In the genomic region with DNA sequence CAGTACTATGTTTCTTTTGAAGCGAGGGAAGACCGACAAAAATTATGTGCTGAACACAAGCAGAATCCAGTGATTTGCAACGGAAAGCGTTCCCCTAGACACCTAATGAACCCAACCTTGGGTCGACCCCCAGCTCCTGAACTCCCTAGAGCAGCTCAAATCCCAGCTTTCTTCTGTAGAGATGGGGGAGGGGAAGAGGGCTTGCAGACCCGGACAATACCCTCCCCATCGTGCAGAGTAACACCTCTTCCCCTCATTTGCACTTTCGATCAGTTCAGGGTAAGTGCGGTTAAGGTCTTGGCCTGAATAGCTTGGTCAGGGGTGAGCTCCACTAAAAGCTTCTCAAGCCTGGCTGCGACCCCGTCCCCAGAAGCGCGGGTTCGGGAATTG, we compare ENCODE assay signal across 8 cellular contexts. TPM values are rescaled to one million over a fixed set of nuclear protein-coding genes. Genes with fewer than 3 reads are reported as not detected.
DNase-seq lines count a peak whose midpoint lies in the region; ATAC-seq and TF ChIP-seq lines count a peak whose summit lies in the region.

No MANE protein-coding gene starts in this region.

- H3K27ac Mint-ChIP-seq in GM23338, result 0 out of 2 replicates have a peak overlapping the region, but pooled peaks have one; percentile 79

- H3K9me3 Mint-ChIP-seq in GM23338, result no peaks in the 10 kb centered on the region

- H3K9me3 ChIP-seq in DND-41 (ENCODE audit: insufficient read depth, low read length, severe bottlenecking) (no peaks in the 10 kb centered on the region), esophagus squamous epithelium (no peaks in the 10 kb centered on the region)

- H3K4me3 Mint-ChIP-seq in GM23338, result peak overlapping the region; percentile 95

- H4K20me1 ChIP-seq in DND-41 (ENCODE audit: insufficient read depth, low read length) (no peaks in the 10 kb centered on the region), GM23338 (replicated peaks; ENCODE audit: insufficient read depth) (no peaks in the 10 kb centered on the region)

- H3K27me3 ChIP-seq in DND-41 (ENCODE audit: insufficient read depth, low read length, poor library complexity), result no peaks in the 10 kb centered on the region
- H3K27me3 ChIP-seq in GM23338 (ENCODE audit: insufficient read depth), result 0 out of 2 replicates have a peak, but pooled peaks cover 6% of the 10 kb centered on the region
- peaks cover 0 to 7% (median 0%) of the 10 kb centered on the region in 4 donors for H3K27me3 ChIP-seq in esophagus squamous epithelium

- peak overlapping the region; percentile 84 for H3K27ac ChIP-seq in DND-41 (ENCODE audit: low read length)
- no peak overlapping the region for H3K27ac ChIP-seq in GM23338 (ENCODE audit: low read depth)
- H3K27ac ChIP-seq in esophagus squamous epithelium, result peak overlapping the region; percentile 80 to 92 (median 88)

- in situ Hi-C loops in GM13977 (cut with MboI; ENCODE audit: low pct_unique_long_range_greater_than_20kb, low sequenced_read_pairs, unreplicated experiment), result loop anchor here (10.0 kb wide), 1 partner anchor 342 kb away; no protein-coding TSS in a partner anchor

- H2AFZ ChIP-seq in DND-41 (ENCODE audit: low read depth, low read length) (peak overlapping the region; percentile 99), GM23338 (peak overlapping the region; percentile 94)

- TF ChIP-seq CTCF in DND-41 (IDR thresholded peaks at IDR 0.05; ENCODE audit: borderline replicate concordance, extremely low read depth, low read length, poor library complexity, severe bottlenecking) (no peak), GM23338 (conservative IDR thresholded peaks at IDR 0.05; ENCODE audit: low read depth in 2 of 2) (no peak), esophagus squamous epithelium (IDR thresholded peaks at IDR 0.05) (no peak), omental fat pad (IDR thresholded peaks at IDR 0.05) (no peak), GM13977 (IDR thresholded peaks at IDR 0.05; ENCODE audit: extremely low read depth, insufficient read depth, missing control alignments) (no peak)

- peaks cover 10% of the 10 kb centered on the region for H3K79me2 ChIP-seq in DND-41 (ENCODE audit: insufficient read depth, low read length)
- no peaks in the 10 kb centered on the region for H3K79me2 ChIP-seq in GM23338 (replicated peaks; ENCODE audit: insufficient read depth)

- no peak for TF ChIP-seq POLR2A in esophagus squamous epithelium (IDR thresholded peaks at IDR 0.05)

- peaks cover 2% of the 10 kb centered on the region for H3K27me3 Mint-ChIP-seq in GM23338 (ENCODE audit: insufficient read depth, low read depth, poor library complexity)

- peaks cover 2% of the 10 kb centered on the region; the same call in 1 of the 3 replicates for H3K4me1 Mint-ChIP-seq in GM23338

- peak; percentile 16; the same call in 2 of the 3 replicates for ATAC-seq in DND-41 (ENCODE audit: insufficient read depth, low read depth)
- peak; percentile 60 for ATAC-seq in GM23338
- peak; percentile 11 for ATAC-seq in omental fat pad (ENCODE audit: low FRiP score)

- H3K4me1 ChIP-seq in DND-41 (ENCODE audit: insufficient read depth, low read length) (peaks cover 30% of the 10 kb centered on the region), GM23338 (ENCODE audit: insufficient read depth) (0 out of 2 replicates have a peak, but pooled peaks cover 6% of the 10 kb centered on the region), esophagus squamous epithelium (peaks cover 0 to 22% (median 5%) of the 10 kb centered on the region in 3 donors)

- peak overlapping the region; percentile 65 for H3K9ac ChIP-seq in DND-41 (ENCODE audit: low read depth, low read length)

- no peak for DNase-seq in DND-41
- DNase-seq in GM23338 (ENCODE audit: low spot score), result peak; percentile 42
- peak; percentile 2 for DNase-seq in RKO (ENCODE audit: low spot score)
- DNase-seq in esophagus squamous epithelium (lab: John Stamatoyannopoulos, UW), result no peak
- DNase-seq in omental fat pad (ENCODE audit: low spot score), result no peak
- DNase-seq in HCEC 1CT, result no peak
- DNase-seq in GM13977 (ENCODE audit: low spot score), result no peak
- DNase-seq in COLO829 (ENCODE audit: low spot score), result no peak

- H3K4me3 ChIP-seq in DND-41 (ENCODE audit: low read depth in 1 of 2, low read length in 2 of 2) (peak overlapping the region; percentile 53 to 94), GM23338 (peak overlapping the region; percentile 85), esophagus squamous epithelium (peak overlapping the region; percentile 63 to 93 (median 82))

- intact Hi-C loops in esophagus squamous epithelium (cut with DNase I), result no loop called here

- no peaks in the 10 kb centered on the region for H3K9me2 ChIP-seq in GM23338 (ENCODE audit: insufficient read depth)

- H3F3A ChIP-seq in GM23338 (replicated peaks; ENCODE audit: low read depth), result no peaks in the 10 kb centered on the region

- H3K36me3 ChIP-seq in DND-41 (ENCODE audit: insufficient read depth, low read length), result peaks cover 5% of the 10 kb centered on the region; the same call in 1 of the 2 replicates
- H3K36me3 ChIP-seq in GM23338 (ENCODE audit: insufficient read depth), result no peaks in the 10 kb centered on the region
- H3K36me3 ChIP-seq in esophagus squamous epithelium, result no peaks in the 10 kb centered on the region

- H3K4me2 ChIP-seq in DND-41 (ENCODE audit: insufficient read depth, low read length) (peak overlapping the region; percentile 96), GM23338 (peak overlapping the region; percentile 89)

- H3K36me3 Mint-ChIP-seq in GM23338 (ENCODE audit: low read depth), result no peaks in the 10 kb centered on the region; the same call in 2 of the 3 replicates

- WGBS in esophagus squamous epithelium, 2 donors, result 3 to 11% methylated on average over 5 to 9 of the region's 14 CpGs

TF ChIP-seq in GM23338, 12 proteins besides CTCF, POLR2A, EP300 and RAD21:
- TF ChIP-seq EZH2 (IDR thresholded peaks at IDR 0.05; ENCODE audit: low read depth, unreplicated experiment), result no peak
- TF ChIP-seq, protein P1, sequence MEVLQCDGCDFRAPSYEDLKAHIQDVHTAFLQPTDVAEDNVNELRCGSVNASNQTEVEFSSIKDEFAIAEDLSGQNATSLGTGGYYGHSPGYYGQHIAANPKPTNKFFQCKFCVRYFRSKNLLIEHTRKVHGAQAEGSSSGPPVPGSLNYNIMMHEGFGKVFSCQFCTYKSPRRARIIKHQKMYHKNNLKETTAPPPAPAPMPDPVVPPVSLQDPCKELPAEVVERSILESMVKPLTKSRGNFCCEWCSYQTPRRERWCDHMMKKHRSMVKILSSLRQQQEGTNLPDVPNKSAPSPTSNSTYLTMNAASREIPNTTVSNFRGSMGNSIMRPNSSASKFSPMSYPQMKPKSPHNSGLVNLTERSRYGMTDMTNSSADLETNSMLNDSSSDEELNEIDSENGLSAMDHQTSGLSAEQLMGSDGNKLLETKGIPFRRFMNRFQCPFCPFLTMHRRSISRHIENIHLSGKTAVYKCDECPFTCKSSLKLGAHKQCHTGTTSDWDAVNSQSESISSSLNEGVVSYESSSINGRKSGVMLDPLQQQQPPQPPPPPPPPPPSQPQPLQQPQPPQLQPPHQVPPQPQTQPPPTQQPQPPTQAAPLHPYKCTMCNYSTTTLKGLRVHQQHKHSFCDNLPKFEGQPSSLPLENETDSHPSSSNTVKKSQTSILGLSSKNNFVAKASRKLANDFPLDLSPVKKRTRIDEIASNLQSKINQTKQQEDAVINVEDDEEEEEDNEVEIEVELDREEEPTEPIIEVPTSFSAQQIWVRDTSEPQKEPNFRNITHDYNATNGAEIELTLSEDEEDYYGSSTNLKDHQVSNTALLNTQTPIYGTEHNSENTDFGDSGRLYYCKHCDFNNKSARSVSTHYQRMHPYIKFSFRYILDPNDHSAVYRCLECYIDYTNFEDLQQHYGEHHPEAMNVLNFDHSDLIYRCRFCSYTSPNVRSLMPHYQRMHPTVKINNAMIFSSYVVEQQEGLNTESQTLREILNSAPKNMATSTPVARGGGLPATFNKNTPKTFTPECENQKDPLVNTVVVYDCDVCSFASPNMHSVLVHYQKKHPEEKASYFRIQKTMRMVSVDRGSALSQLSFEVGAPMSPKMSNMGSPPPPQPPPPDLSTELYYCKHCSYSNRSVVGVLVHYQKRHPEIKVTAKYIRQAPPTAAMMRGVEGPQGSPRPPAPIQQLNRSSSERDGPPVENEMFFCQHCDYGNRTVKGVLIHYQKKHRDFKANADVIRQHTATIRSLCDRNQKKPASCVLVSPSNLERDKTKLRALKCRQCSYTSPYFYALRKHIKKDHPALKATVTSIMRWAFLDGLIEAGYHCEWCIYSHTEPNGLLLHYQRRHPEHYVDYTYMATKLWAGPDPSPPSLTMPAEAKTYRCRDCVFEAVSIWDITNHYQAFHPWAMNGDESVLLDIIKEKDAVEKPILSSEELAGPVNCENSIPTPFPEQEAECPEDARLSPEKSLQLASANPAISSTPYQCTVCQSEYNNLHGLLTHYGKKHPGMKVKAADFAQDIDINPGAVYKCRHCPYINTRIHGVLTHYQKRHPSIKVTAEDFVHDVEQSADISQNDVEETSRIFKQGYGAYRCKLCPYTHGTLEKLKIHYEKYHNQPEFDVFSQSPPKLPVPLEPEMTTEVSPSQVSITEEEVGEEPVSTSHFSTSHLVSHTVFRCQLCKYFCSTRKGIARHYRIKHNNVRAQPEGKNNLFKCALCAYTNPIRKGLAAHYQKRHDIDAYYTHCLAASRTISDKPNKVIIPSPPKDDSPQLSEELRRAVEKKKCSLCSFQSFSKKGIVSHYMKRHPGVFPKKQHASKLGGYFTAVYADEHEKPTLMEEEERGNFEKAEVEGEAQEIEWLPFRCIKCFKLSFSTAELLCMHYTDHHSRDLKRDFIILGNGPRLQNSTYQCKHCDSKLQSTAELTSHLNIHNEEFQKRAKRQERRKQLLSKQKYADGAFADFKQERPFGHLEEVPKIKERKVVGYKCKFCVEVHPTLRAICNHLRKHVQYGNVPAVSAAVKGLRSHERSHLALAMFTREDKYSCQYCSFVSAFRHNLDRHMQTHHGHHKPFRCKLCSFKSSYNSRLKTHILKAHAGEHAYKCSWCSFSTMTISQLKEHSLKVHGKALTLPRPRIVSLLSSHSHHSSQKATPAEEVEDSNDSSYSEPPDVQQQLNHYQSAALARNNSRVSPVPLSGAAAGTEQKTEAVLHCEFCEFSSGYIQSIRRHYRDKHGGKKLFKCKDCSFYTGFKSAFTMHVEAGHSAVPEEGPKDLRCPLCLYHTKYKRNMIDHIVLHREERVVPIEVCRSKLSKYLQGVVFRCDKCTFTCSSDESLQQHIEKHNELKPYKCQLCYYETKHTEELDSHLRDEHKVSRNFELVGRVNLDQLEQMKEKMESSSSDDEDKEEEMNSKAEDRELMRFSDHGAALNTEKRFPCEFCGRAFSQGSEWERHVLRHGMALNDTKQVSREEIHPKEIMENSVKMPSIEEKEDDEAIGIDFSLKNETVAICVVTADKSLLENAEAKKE (CRISPR knock-in tag; IDR thresholded peaks at IDR 0.05), result no peak
TF ChIP-seq in GM23338: peak in this region for 0.

RNA-seq across cellular contexts. Expression of gene CEP162, which starts 0.4 kb away (rescaled TPM):
- 9.2 and 12.4 TPM in 2 replicates for total RNA-seq in GM23338 (2014; rRNA removed; shearing (Covaris generic))
- 9.2 and 15.4 TPM in 2 replicates for polyA plus RNA-seq in GM23338 (2016; fragmentation: Nextera tagmentation; extraction: Ambion mirVana)
- total RNA-seq in esophagus squamous epithelium (1 to 10 TPM; 2.9 to 6.4 (median 4.5) TPM), omental fat pad (10 to 100 TPM in 1 of 4 donors, 1 to 10 TPM in 3; 5.3 to 15.8 (median 6.0) TPM)

Comparison
In these comparisons a context has a peak if more than half of its experiments do, and no peak if none do; other contexts are left out.
1. DNase-seq: peak in GM23338 (single experiment) and RKO (single experiment); none in DND-41 (single experiment), esophagus squamous epithelium (single experiment), omental fat pad (single experiment), HCEC 1CT (single experiment), GM13977 (single experiment) and COLO829 (single experiment).
2. Peak in every context shown above with its lines, with median percentiles within 50 percentile points of each other: ATAC-seq and H3K4me3 ChIP-seq.